Comparison of ENCODE assay signal across 9 cellular contexts in genomic region chr16:77043076-77043475, GRCh38.
DNase-seq lines count a peak whose midpoint lies in the region; ATAC-seq and TF ChIP-seq lines count a peak whose summit lies in the region.
"Had no signal": no experiment of that assay in that cellular context is flagged by ENCODE, and none has a peak within 500 bp of the region (broad histone marks: within the 10 kb centered on the region; RNA-seq: fewer than 3 reads in every experiment).

No MANE protein-coding gene starts in this region.

- no peak overlapping the region for H3K4me2 ChIP-seq in OCI-LY1 (ENCODE audit: low read length)

- TF ChIP-seq CTCF in OCI-LY1 (IDR thresholded peaks at IDR 0.05; ENCODE audit: low read length) (peak; percentile 63), epithelial cell of proximal tubule (conservative IDR thresholded peaks at IDR 0.05; ENCODE audit: low read depth, low read length) (peak; percentile 83)

- H3K4me1 ChIP-seq in OCI-LY1 (ENCODE audit: insufficient read depth, low read length, severe bottlenecking): no peaks in the 10 kb centered on the region
- H3K4me1 ChIP-seq: tibial nerve had no signal

- H3K27ac ChIP-seq in OCI-LY1 (ENCODE audit: low read depth, low read length, poor library complexity, severe bottlenecking): no peak overlapping the region
- H3K27ac ChIP-seq: tibial nerve had no signal

- H3K4me3 ChIP-seq in OCI-LY1 (ENCODE audit: low read depth, low read length, poor library complexity, severe bottlenecking): no peak overlapping the region
- H3K4me3 ChIP-seq in epithelial cell of proximal tubule (ENCODE audit: low read depth, low read length): no peak overlapping the region
- H3K4me3 ChIP-seq: tibial nerve had no signal

- H3K9me3 Mint-ChIP-seq in immature natural killer cell: peaks cover 0 to 10% (median 6%) of the 10 kb centered on the region in 6 donors

- in situ Hi-C loops in ACHN (cut with HindIII; ENCODE audit: low pct_ligation_motif_present, low pct_unique_long_range_greater_than_20kb, low sequenced_read_pairs): no loop called here

- no peaks in the 10 kb centered on the region for H3F3A ChIP-seq in OCI-LY1 (ENCODE audit: insufficient read depth, low read length)

- H3K27ac Mint-ChIP-seq in immature natural killer cell: no peak overlapping the region

- H4K20me1 ChIP-seq in OCI-LY1 (ENCODE audit: insufficient read depth, low read length): no peaks in the 10 kb centered on the region

- H3K36me3 ChIP-seq in OCI-LY1 (ENCODE audit: insufficient read depth, low read length): no peaks in the 10 kb centered on the region
- H3K36me3 ChIP-seq: tibial nerve had no signal

- no peaks in the 10 kb centered on the region for H3K9me2 ChIP-seq in OCI-LY1 (ENCODE audit: low read depth, low read length)

- H3K36me3 Mint-ChIP-seq in immature natural killer cell: peaks cover 0 to 5% (median 0%) of the 10 kb centered on the region in 3 donors

- no peak overlapping the region for H3K9ac ChIP-seq in OCI-LY1 (ENCODE audit: low read length)

- no peaks in the 10 kb centered on the region for H3K4me1 Mint-ChIP-seq in immature natural killer cell

- peak; percentile 51 for DNase-seq in ACHN
- DNase-seq in H4 (ENCODE audit: low spot score): peak; percentile 71
- peak; percentile 7 for DNase-seq in epithelial cell of proximal tubule (ENCODE audit: low read depth)
- no peak for DNase-seq in immature natural killer cell
- DNase-seq in GDM1 (lab: John Stamatoyannopoulos, UW): no peak
- no peak for DNase-seq in activated CD4-positive, alpha-beta T cell treated with anti-CD3 and anti-CD28 coated beads for 4 hours

- no peaks in the 10 kb centered on the region for H3K79me2 ChIP-seq in OCI-LY1 (ENCODE audit: insufficient read depth, low read length)

- H3K4me3 Mint-ChIP-seq in immature natural killer cell: no peak overlapping the region

- H3K27me3 Mint-ChIP-seq in immature natural killer cell (ENCODE audit: low read depth in 3 of 3): peaks cover 0 to 2% (median 0%) of the 10 kb centered on the region in 3 donors

- H3K27me3 ChIP-seq in OCI-LY1 (ENCODE audit: insufficient read depth, low read length): no peaks in the 10 kb centered on the region
- H3K27me3 ChIP-seq: tibial nerve had no signal

- H2AFZ ChIP-seq in OCI-LY1 (ENCODE audit: low read length): no peak overlapping the region

- no peak for ATAC-seq in GM19023 (IDR thresholded peaks at IDR 0.05; ENCODE audit: unreplicated experiment)

- H3K9me3 ChIP-seq in OCI-LY1 (ENCODE audit: low read length): no peaks in the 10 kb centered on the region
- H3K9me3 ChIP-seq: tibial nerve had no signal

Comparison
In these comparisons a context has a peak if more than half of its experiments do, and no peak if none do; other contexts are left out.
1. DNase-seq: peak in ACHN (single experiment), H4 (single experiment) and epithelial cell of proximal tubule (single experiment); none in immature natural killer cell (0 of 3), GDM1 (single experiment) and activated CD4-positive, alpha-beta T cell treated with anti-CD3 and anti-CD28 coated beads for 4 hours (0 of 2).